ENCODE assay signal across 8 cellular contexts in the genomic region with DNA sequence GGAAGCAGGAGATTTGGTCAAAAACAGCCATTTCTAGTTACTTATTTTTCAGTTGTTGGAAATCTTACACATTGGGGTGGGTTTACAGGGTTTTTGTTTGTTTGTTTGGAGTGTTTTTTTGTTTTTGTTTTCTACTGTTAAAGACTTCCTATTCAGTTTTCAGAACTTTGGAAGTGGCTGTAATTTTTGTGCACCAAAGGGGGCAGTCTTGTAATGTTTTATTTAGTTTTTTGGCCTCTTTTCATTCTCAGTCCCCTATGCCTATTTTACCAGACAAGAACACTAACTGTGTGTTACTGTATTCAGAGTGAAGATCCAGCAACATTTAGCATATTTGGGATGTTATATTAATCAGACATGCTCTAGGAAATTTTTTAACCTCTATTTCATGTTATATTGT. TPM values are rescaled to one million over a fixed set of nuclear protein-coding genes. Genes with fewer than 3 reads are reported as not detected.
DNase-seq lines count a peak whose midpoint lies in the region; ATAC-seq and TF ChIP-seq lines count a peak whose summit lies in the region.

No MANE protein-coding gene starts in this region.

- TF ChIP-seq CTCF in DOHH2 (IDR thresholded peaks at IDR 0.05; ENCODE audit: low read depth, low read length, poor library complexity, severe bottlenecking), result peak; percentile 61
- TF ChIP-seq CTCF in Loucy (conservative IDR thresholded peaks at IDR 0.05; ENCODE audit: low read length), result peak; percentile 67
- peak; percentile 55 for TF ChIP-seq CTCF in cardiac fibroblast (IDR thresholded peaks at IDR 0.05; ENCODE audit: low read depth, low read length)
- TF ChIP-seq CTCF in ovary (IDR thresholded peaks at IDR 0.05), result peak in 2 of 3 donors; percentile 18 to 37

- H3K9me2 ChIP-seq in DOHH2 (replicated peaks; ENCODE audit: control insufficient read depth, low read length) (no peaks in the 10 kb centered on the region), Loucy (replicated peaks; ENCODE audit: low read depth, low read length) (no peaks in the 10 kb centered on the region)

- H3K4me2 ChIP-seq in DOHH2 (ENCODE audit: low read length) (no peak overlapping the region), Loucy (ENCODE audit: low read depth, low read length, poor library complexity, severe bottlenecking) (no peak overlapping the region)

- no peaks in the 10 kb centered on the region for H4K20me1 ChIP-seq in DOHH2 (ENCODE audit: control insufficient read depth, insufficient read depth, low read depth, low read length)
- no peaks in the 10 kb centered on the region for H4K20me1 ChIP-seq in Loucy (ENCODE audit: insufficient read depth, low read length, poor library complexity, severe bottlenecking)

- ATAC-seq in GM21360 (IDR thresholded peaks at IDR 0.05; ENCODE audit: unreplicated experiment) (no peak), GM18498 (IDR thresholded peaks at IDR 0.05; ENCODE audit: unreplicated experiment) (no peak)

- peaks cover 20% of the 10 kb centered on the region for H3K27me3 ChIP-seq in DOHH2 (ENCODE audit: control insufficient read depth, low read length)
- H3K27me3 ChIP-seq in Loucy (ENCODE audit: insufficient read depth, low read length, poor library complexity, severe bottlenecking), result no peaks in the 10 kb centered on the region
- H3K27me3 ChIP-seq in ovary, result no peaks in the 10 kb centered on the region

- DNase-seq in cardiac fibroblast (ENCODE audit: low read depth in 2 of 2) (peak; percentile 56 to 65), ovary (no peak), GDM1 (lab: John Stamatoyannopoulos, UW) (no peak), SHP77 (lab: John Stamatoyannopoulos, UW) (no peak)

- peaks cover 4% of the 10 kb centered on the region; the same call in 1 of the 2 replicates for H3K9me3 ChIP-seq in DOHH2 (ENCODE audit: control insufficient read depth, insufficient read depth, low read length)
- H3K9me3 ChIP-seq in Loucy (ENCODE audit: insufficient read depth, low read depth, low read length), result no peaks in the 10 kb centered on the region
- H3K9me3 ChIP-seq in ovary, result no peaks in the 10 kb centered on the region

- TF ChIP-seq EP300 in ovary (IDR thresholded peaks at IDR 0.05), result no peak

- H3K4me1 ChIP-seq in DOHH2 (ENCODE audit: control insufficient read depth, low read length), result no peaks in the 10 kb centered on the region
- no peaks in the 10 kb centered on the region for H3K4me1 ChIP-seq in Loucy (ENCODE audit: insufficient read depth, low read length, poor library complexity, severe bottlenecking)
- no peaks in the 10 kb centered on the region for H3K4me1 ChIP-seq in ovary (ENCODE audit: insufficient read depth)

- H3K79me2 ChIP-seq in DOHH2 (ENCODE audit: control insufficient read depth, low read length) (no peaks in the 10 kb centered on the region), Loucy (ENCODE audit: insufficient read depth, low read length) (no peaks in the 10 kb centered on the region)

- H3K36me3 ChIP-seq in DOHH2 (ENCODE audit: control insufficient read depth, low read length) (no peaks in the 10 kb centered on the region), Loucy (ENCODE audit: insufficient read depth, low read length) (no peaks in the 10 kb centered on the region), ovary (no peaks in the 10 kb centered on the region)

- TF ChIP-seq POLR2A in ovary (IDR thresholded peaks at IDR 0.05), result no peak

- H3K9ac ChIP-seq in Loucy (ENCODE audit: low read depth, low read length, poor library complexity, severe bottlenecking), result no peak overlapping the region

- intact Hi-C loops in ovary (cut with DNase I), result no loop called here

- H3K4me3 ChIP-seq in DOHH2 (ENCODE audit: low read length) (no peak overlapping the region), Loucy (ENCODE audit: low read length, poor library complexity, severe bottlenecking) (no peak overlapping the region), cardiac fibroblast (replicated peaks in 1 of 2; ENCODE audit: low read depth in 2 of 2, low read length in 2 of 2) (no peak overlapping the region), ovary (no peak overlapping the region)

- no peak overlapping the region for H3K27ac ChIP-seq in DOHH2 (ENCODE audit: low read depth, low read length)
- H3K27ac ChIP-seq in ovary, result no peak overlapping the region

- peak overlapping the region; percentile 18; the same call in 1 of the 2 replicates for H2AFZ ChIP-seq in Loucy (ENCODE audit: low read length)

- H3F3A ChIP-seq in DOHH2 (ENCODE audit: control insufficient read depth, insufficient read depth), result no peaks in the 10 kb centered on the region
- H3F3A ChIP-seq in Loucy (ENCODE audit: low read depth), result no peaks in the 10 kb centered on the region

RNA-seq across cellular contexts. Expression of gene TPPP3, which starts 20.6 kb away (rescaled TPM):
- 100 to 1,000 TPM in 1 of 7 donors, 10 to 100 TPM in 4, 1 to 10 TPM in 2; 2.2 to 269 (median 10.9) TPM for total RNA-seq in ovary
- 10 to 100 TPM; 15.2 to 15.6 TPM for polyA plus RNA-seq in ovary

RNA-seq across cellular contexts. Expression of gene ZDHHC1, which starts 43.6 kb away (rescaled TPM):
- total RNA-seq in ovary, result 10 to 100 TPM; 17.3 to 45.5 (median 24.8) TPM
- polyA plus RNA-seq in ovary, result 10 to 100 TPM in 1 of 2 donors, 1 to 10 TPM in 1; 1.4 to 15.7 TPM

RNA-seq across cellular contexts. Expression of gene LRRC36, which starts 46.0 kb away (rescaled TPM):
- total RNA-seq in ovary, result 1 to 10 TPM in 4 of 7 donors, under 1 TPM in 2, not detected in 1; 0.58 to 2.6 (median 1.2) TPM
- polyA plus RNA-seq in ovary, result under 1 TPM; 0.59 to 0.80 TPM

RNA-seq across cellular contexts. Expression of gene KCTD19, which starts 46.1 kb away (rescaled TPM):
- total RNA-seq in ovary, result under 1 TPM in 3 of 7 donors, not detected in 4; 0.05 to 0.32 (median 0.12) TPM
- under 1 TPM; 0.07 to 0.70 TPM for polyA plus RNA-seq in ovary

RNA-seq across cellular contexts. Expression of gene HSD11B2, which starts 58.3 kb away (rescaled TPM):
- total RNA-seq in ovary, result 10 to 100 TPM in 5 of 7 donors, 1 to 10 TPM in 2; 1.3 to 26.3 (median 17.1) TPM
- 1 to 10 TPM; 4.6 to 5.1 TPM for polyA plus RNA-seq in ovary

Comparison
In these comparisons a context has a peak if more than half of its experiments do, and no peak if none do; other contexts are left out.
1. DNase-seq: peak in cardiac fibroblast (2 of 2); none in ovary (0 of 5), GDM1 (single experiment) and SHP77 (0 of 2).
2. Peak in every context shown above with its lines, with median percentiles within 50 percentile points of each other: CTCF ChIP-seq.